20 cellular contexts compared by ENCODE assay signal in genomic region chr2:98803747-98804650, GRCh38.
A peak's percentile ranks its signal among the peaks of the same experiment; 100 is the strongest.
DNase-seq lines count a peak whose midpoint lies in the region; ATAC-seq, FAIRE-seq and TF ChIP-seq lines count a peak whose summit lies in the region.
"Had no signal": no experiment of that assay in that cellular context is flagged by ENCODE, and none has a peak within 500 bp of the region (broad histone marks: within the 10 kb centered on the region; RNA-seq: fewer than 3 reads in every experiment).

No MANE protein-coding gene starts in this region.

- no peak overlapping the region for H3K27ac Mint-ChIP-seq in Calu3 (ENCODE audit: unreplicated experiment)
- H3K27ac Mint-ChIP-seq in CD8-positive, alpha-beta memory T cell, result no peak overlapping the region

- H3K27me3 ChIP-seq in liver (ENCODE audit: control insufficient read depth in 4 of 4, insufficient read depth in 4 of 4, low read length in 3 of 4), result no peaks in the 10 kb centered on the region
- H3K27me3 ChIP-seq in pancreas, result no peaks in the 10 kb centered on the region
- no peaks in the 10 kb centered on the region for H3K27me3 ChIP-seq in CD8-positive, alpha-beta memory T cell (ENCODE audit: insufficient read depth, low read length, poor library complexity, severe bottlenecking)
- no peaks in the 10 kb centered on the region for H3K27me3 ChIP-seq in left ventricle myocardium inferior (ENCODE audit: low read depth)
- H3K27me3 ChIP-seq: BLaER1 had no signal

- no peak for TF ChIP-seq RAD21 in liver (IDR thresholded peaks at IDR 0.05)

- no peaks in the 10 kb centered on the region for H3K9me3 Mint-ChIP-seq in Calu3 (ENCODE audit: low read depth, unreplicated experiment)
- no peaks in the 10 kb centered on the region for H3K9me3 Mint-ChIP-seq in CD8-positive, alpha-beta memory T cell

- H3K4me3 ChIP-seq in liver (ENCODE audit: low read depth in 1 of 3, low read length in 3 of 3), result no peak overlapping the region
- no peak overlapping the region for H3K4me3 ChIP-seq in pancreas
- no peak overlapping the region for H3K4me3 ChIP-seq in CD8-positive, alpha-beta memory T cell (ENCODE audit: low read length)
- no peak overlapping the region for H3K4me3 ChIP-seq in left ventricle myocardium inferior
- H3K4me3 ChIP-seq: BLaER1, GM12878, GM23248 had no signal

- POLR2A ChIA-PET in CD8-positive, alpha-beta memory T cell (lab: Charles Lee), result no interaction called here

- no peak overlapping the region for H3K9ac ChIP-seq in liver (ENCODE audit: low read depth in 1 of 2, low read length in 2 of 2)
- H3K9ac ChIP-seq: BLaER1, GM23248, KMS-11 had no signal

- peaks cover 4% of the 10 kb centered on the region for H3K36me3 Mint-ChIP-seq in Calu3 (ENCODE audit: insufficient read depth, unreplicated experiment)
- no peaks in the 10 kb centered on the region for H3K36me3 Mint-ChIP-seq in CD8-positive, alpha-beta memory T cell

- BruUV-seq in Calu3 (replicated peaks; lab: Mats Ljungman, UMichigan), result no TSS peak

- H3K27me3 Mint-ChIP-seq in Calu3 (ENCODE audit: unreplicated experiment), result no peaks in the 10 kb centered on the region
- no peaks in the 10 kb centered on the region for H3K27me3 Mint-ChIP-seq in CD8-positive, alpha-beta memory T cell

- H3K4me3 Mint-ChIP-seq in Calu3 (ENCODE audit: low read depth, unreplicated experiment), result no peak overlapping the region
- no peak overlapping the region for H3K4me3 Mint-ChIP-seq in CD8-positive, alpha-beta memory T cell

- H3K4me1 ChIP-seq in liver (ENCODE audit: control insufficient read depth in 4 of 4, insufficient read depth in 4 of 4, low read length in 3 of 4) (peaks cover 8 to 48% (median 24%) of the 10 kb centered on the region in 4 donors), pancreas (peaks cover 38 to 52% (median 46%) of the 10 kb centered on the region in 3 donors), left ventricle myocardium inferior (peaks cover 49% of the 10 kb centered on the region)
- H3K4me1 ChIP-seq in CD8-positive, alpha-beta memory T cell (ENCODE audit: insufficient read depth, low read length), result peaks cover 10% of the 10 kb centered on the region
- H3K4me1 ChIP-seq: BLaER1 had no signal

- ATAC-seq in pancreas (peak; percentile 35 to 75 (median 54)), HG02981 (IDR thresholded peaks at IDR 0.05; ENCODE audit: unreplicated experiment) (no peak)
- ATAC-seq: GM12878 had no signal

- H3K27ac ChIP-seq in liver (ENCODE audit: low read depth in 1 of 2, low read length in 2 of 2) (peak overlapping the region; percentile 52 to 80), pancreas (peak overlapping the region in 3 of 4 donors; percentile 6 to 51 (median 31)), left ventricle myocardium inferior (replicated peaks) (no peak overlapping the region)
- no peak overlapping the region for H3K27ac ChIP-seq in CD8-positive, alpha-beta memory T cell (ENCODE audit: low read depth, low read length)
- H3K27ac ChIP-seq: BLaER1, GM23248, KMS-11 had no signal

- no peak for FAIRE-seq in pancreas (lab: Jason Lieb, UNC)
- FAIRE-seq: G401.6, GM12878, GM18507 had no signal

- TF ChIP-seq CTCF in Calu3 (IDR thresholded peaks at IDR 0.05; ENCODE audit: unreplicated experiment) (no peak), liver (IDR thresholded peaks at IDR 0.05; ENCODE audit: low read depth, low read length, missing input control) (no peak), pancreas (IDR thresholded peaks at IDR 0.05) (no peak), left ventricle myocardium inferior (IDR thresholded peaks at IDR 0.05; ENCODE audit: borderline replicate concordance) (no peak)

- H3K36me3 ChIP-seq in liver (ENCODE audit: control insufficient read depth in 4 of 4, insufficient read depth in 3 of 4, low read depth in 1 of 4, low read length in 3 of 4), result no peaks in the 10 kb centered on the region
- H3K36me3 ChIP-seq in pancreas, result no peaks in the 10 kb centered on the region
- no peaks in the 10 kb centered on the region for H3K36me3 ChIP-seq in CD8-positive, alpha-beta memory T cell (ENCODE audit: insufficient read depth, low read length)
- H3K36me3 ChIP-seq in left ventricle myocardium inferior, result no peaks in the 10 kb centered on the region
- H3K36me3 ChIP-seq: BLaER1 had no signal

- intact Hi-C loops in Calu3 (cut with micrococcal nuclease; ENCODE audit: unreplicated experiment) (loop anchor here (10.0 kb wide), 1 partner anchor 69 kb away; the partner anchor contains the start of gene MGAT4A), pancreas (cut with DNase I) (no loop called here), left ventricle myocardium inferior (cut with micrococcal nuclease) (no loop called here)

- peak; percentile 51 for DNase-seq in Calu3
- DNase-seq in NCI-H446 treated with DMSO at 0.1 percent for 48 hours (lab: John Stamatoyannopoulos, UW), result peak; percentile 39
- DNase-seq in pancreas, result peak in 3 of 6 donors; percentile 83 to 87 (median 84)
- no peak for DNase-seq in CD8-positive, alpha-beta memory T cell
- no peak for DNase-seq in left ventricle myocardium inferior
- no peak for DNase-seq in NCI-H1417 (lab: John Stamatoyannopoulos, UW)
- DNase-seq: DND-41, GM23248, NCI-H1048, NCI-H187, NCI-H748 treated with DMSO at 0.1 percent for 48 hours, OCI-M1, SIG-M5 had no signal

- WGBS in liver, result 46% methylated on average over 16 of the region's 16 CpGs
- 31 to 36% methylated on average over 16 of the region's 16 CpGs for WGBS in pancreas, 2 donors

- CTCF ChIA-PET in Calu3 (lab: Charles Lee), result interaction anchor here (1.2 kb wide), 1 partner anchor 155 kb away, joined by 5 read pairs; no protein-coding TSS in a partner anchor
- CTCF ChIA-PET in CD8-positive, alpha-beta memory T cell (lab: Charles Lee), result interaction anchor here (1.6 to 2.0 kb wide), 2 partner anchors 18 to 155 kb away, joined by 4 to 6 read pairs; no protein-coding TSS in a partner anchor

- H3K4me1 Mint-ChIP-seq in Calu3 (ENCODE audit: low read depth, unreplicated experiment), result peaks cover 13% of the 10 kb centered on the region
- peaks cover 9 to 19% (median 9%) of the 10 kb centered on the region in 3 donors for H3K4me1 Mint-ChIP-seq in CD8-positive, alpha-beta memory T cell

- H3K9me3 ChIP-seq in liver (ENCODE audit: control insufficient read depth in 4 of 4, low read length in 3 of 4), result no peaks in the 10 kb centered on the region
- H3K9me3 ChIP-seq in pancreas, result no peaks in the 10 kb centered on the region
- no peaks in the 10 kb centered on the region for H3K9me3 ChIP-seq in CD8-positive, alpha-beta memory T cell (ENCODE audit: low read length)
- H3K9me3 ChIP-seq in left ventricle myocardium inferior (replicated peaks), result no peaks in the 10 kb centered on the region
- H3K9me3 ChIP-seq: BLaER1 had no signal

TF ChIP-seq in liver, 16 proteins besides CTCF, POLR2A, EP300 and RAD21 (continues in another document):
- peak; percentile 39 for TF ChIP-seq SP1 (IDR thresholded peaks at IDR 0.05)
- TF ChIP-seq REST (IDR thresholded peaks at IDR 0.05), result no peak
- no peak for TF ChIP-seq FOXA1 (IDR thresholded peaks at IDR 0.05)
- TF ChIP-seq YY1 (IDR thresholded peaks at IDR 0.05), result peak; percentile 61
- TF ChIP-seq HNF4G (IDR thresholded peaks at IDR 0.05), result no peak
- TF ChIP-seq FOXA2 (IDR thresholded peaks at IDR 0.05), result no peak
- peak; percentile 60 for TF ChIP-seq MAX (IDR thresholded peaks at IDR 0.05)
- peak; percentile 48 to 62 for TF ChIP-seq JUND (IDR thresholded peaks at IDR 0.05)
- no peak for TF ChIP-seq ZBTB33 (IDR thresholded peaks at IDR 0.05)
- peak; percentile 49 to 58 for TF ChIP-seq RXRA (IDR thresholded peaks at IDR 0.05)
- TF ChIP-seq HNF4A (conservative IDR thresholded peaks at IDR 0.05), result peak; percentile 31 to 50
- no peak for TF ChIP-seq TAF1 (conservative IDR thresholded peaks at IDR 0.05)
- no peak for TF ChIP-seq GABPA (IDR thresholded peaks at IDR 0.05 in 1 of 2, conservative IDR thresholded peaks at IDR 0.05 in 1 of 2)

Comparison
In these comparisons a context has a peak if more than half of its experiments do, and no peak if none do; other contexts are left out.
1. DNase-seq: peak in Calu3 (single experiment) and NCI-H446 treated with DMSO at 0.1 percent for 48 hours (single experiment); none in CD8-positive, alpha-beta memory T cell (0 of 5), left ventricle myocardium inferior (single experiment) and NCI-H1417 (0 of 3).
2. H3K27ac ChIP-seq: peak in liver (2 of 2) and pancreas (3 of 4); none in CD8-positive, alpha-beta memory T cell (single experiment) and left ventricle myocardium inferior (single experiment).